Comparison of ENCODE assay signal across 17 cellular contexts in the genomic region with DNA sequence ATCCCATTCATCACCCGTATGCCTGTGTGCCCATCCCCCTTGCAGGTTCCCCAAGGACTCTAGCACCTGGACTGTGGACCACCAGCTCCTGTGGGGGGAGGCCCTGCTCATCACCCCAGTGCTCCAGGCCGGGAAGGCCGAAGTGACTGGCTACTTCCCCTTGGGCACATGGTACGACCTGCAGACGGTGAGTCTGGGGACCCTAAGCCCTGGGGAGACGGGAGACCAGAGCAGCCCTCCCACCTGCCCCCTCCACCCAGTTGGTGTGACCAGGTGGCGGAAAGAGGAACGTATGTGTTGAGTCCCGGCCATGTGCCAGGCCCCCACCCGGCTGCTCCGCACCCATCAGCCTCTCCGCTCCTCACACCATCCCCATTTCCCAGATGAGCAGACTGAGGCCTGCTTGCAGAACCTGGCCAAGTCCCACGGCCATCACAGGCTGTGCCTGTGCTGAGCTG. TPM values are rescaled to one million over a fixed set of nuclear protein-coding genes. Genes with fewer than 3 reads are reported as not detected.
DNase-seq lines count a peak whose midpoint lies in the region; ATAC-seq, FAIRE-seq and TF ChIP-seq lines count a peak whose summit lies in the region.
"Had no signal": no experiment of that assay in that cellular context is flagged by ENCODE, and none has a peak within 500 bp of the region (broad histone marks: within the 10 kb centered on the region; RNA-seq: fewer than 3 reads in every experiment).

No MANE protein-coding gene starts in this region.

- in situ Hi-C loops in K562 (cut with MboI), result no loop called here

- TF ChIP-seq POLR2A in K562 (conservative IDR thresholded peaks at IDR 0.05), result no peak

- H3K4me1 ChIP-seq in K562 (replicated peaks in 1 of 2; ENCODE audit: control insufficient read depth in 2 of 2, insufficient read depth in 2 of 2, low read length in 2 of 2), result peaks cover 0 to 45% of the 10 kb centered on the region in 2 experiments; a peak in 2 of 5 replicates
- H3K4me1 ChIP-seq in osteoblast (ENCODE audit: insufficient read depth, low read length), result no peaks in the 10 kb centered on the region

- H3K4me3 ChIP-seq in AG04450 (ENCODE audit: low read depth, low read length) (no peak overlapping the region), K562 (no peak overlapping the region), osteoblast (ENCODE audit: insufficient read depth, low read length) (no peak overlapping the region)
- H3K4me3 ChIP-seq: PC-9 had no signal

- H4K20me1 ChIP-seq in K562 (replicated peaks; ENCODE audit: control insufficient read depth, insufficient read depth, low read length) (no peaks in the 10 kb centered on the region), osteoblast (ENCODE audit: insufficient read depth, low read length) (no peaks in the 10 kb centered on the region)

- H3K27me3 ChIP-seq in AG04450 (ENCODE audit: control insufficient read depth, insufficient read depth, low read length) (no peaks in the 10 kb centered on the region), K562 (ENCODE audit: control insufficient read depth in 2 of 2, insufficient read depth in 2 of 2, low read length in 2 of 2) (peaks cover 44 to 65% of the 10 kb centered on the region in 2 experiments), osteoblast (ENCODE audit: insufficient read depth, low read length) (no peaks in the 10 kb centered on the region)

- no peak for TF ChIP-seq EP300 in K562 (IDR thresholded peaks at IDR 0.05; ENCODE audit: low read length)

- peak overlapping the region; percentile 21 for H3K27ac ChIP-seq in AG04450 (ENCODE audit: low read depth, low read length)
- no peak overlapping the region for H3K27ac ChIP-seq in K562 (ENCODE audit: extremely low read depth, low read depth, low read length)
- H3K27ac ChIP-seq in osteoblast (ENCODE audit: low read depth, low read length), result no peak overlapping the region
- no peak overlapping the region for H3K27ac ChIP-seq in RWPE1
- H3K27ac ChIP-seq: PC-9 had no signal

- no peak for TF ChIP-seq RAD21 in K562 (CRISPR knock-in tag; conservative IDR thresholded peaks at IDR 0.05 in 1 of 2, IDR thresholded peaks at IDR 0.05 in 1 of 2)

- H3K9me1 ChIP-seq in K562 (ENCODE audit: control insufficient read depth, insufficient read depth, low read length), result no peaks in the 10 kb centered on the region

- H2AFZ ChIP-seq in K562 (ENCODE audit: low read depth, low read length) (no peak overlapping the region), osteoblast (ENCODE audit: low read length) (no peak overlapping the region)
- H2AFZ ChIP-seq: PC-9 had no signal

- H3K9me3 ChIP-seq in AG04450 (ENCODE audit: control insufficient read depth, insufficient read depth, low read length) (no peaks in the 10 kb centered on the region; the same call in 1 of the 2 replicates), K562 (replicated peaks; ENCODE audit: control insufficient read depth, insufficient read depth, low read depth, low read length) (0 out of 2 replicates have a peak, but pooled peaks cover 5% of the 10 kb centered on the region), osteoblast (ENCODE audit: low read depth, low read length) (no peaks in the 10 kb centered on the region)

- H3K36me3 ChIP-seq in K562 (ENCODE audit: control insufficient read depth, insufficient read depth, low read length) (no peaks in the 10 kb centered on the region), osteoblast (ENCODE audit: insufficient read depth, low read length) (no peaks in the 10 kb centered on the region)

- H3K4me2 ChIP-seq in K562 (ENCODE audit: insufficient read depth, low read length) (no peak overlapping the region), osteoblast (ENCODE audit: insufficient read depth, low read length) (no peak overlapping the region)
- H3K4me2 ChIP-seq: PC-9 had no signal

- DNase-seq in AG04450 (ENCODE audit: low read depth, low spot score), result no peak
- peak; percentile 6 for DNase-seq in H4 (ENCODE audit: low spot score)
- DNase-seq in K562 (ENCODE audit: extremely low read depth in 1 of 4, low spot score in 3 of 4), result no peak
- DNase-seq in osteoblast (ENCODE audit: insufficient read length, low spot score, missing footprints), result peak; percentile 19
- DNase-seq in RWPE1 (ENCODE audit: low spot score), result no peak
- DNase-seq: ACHN, COR-L47, DMS153, NCI-H1092, NCI-H2081 treated with DMSO at 0.1 percent for 48 hours, NCI-H2227 treated with DMSO at 0.1 percent for 48 hours, NCI-H524, PC-9 had no signal

- H3K9ac ChIP-seq in K562 (ENCODE audit: insufficient read depth in 1 of 2, low read depth in 2 of 2, low read length in 2 of 2), result no peak overlapping the region; a peak in 1 of 4 replicates

- no peak for FAIRE-seq in K562 (lab: Jason Lieb, UNC)
- FAIRE-seq: GM19239 had no signal

- BruUV-seq in K562 (replicated peaks; lab: Mats Ljungman, UMichigan), result no TSS peak

- CTCF ChIA-PET in AG04450 (lab: Charles Lee) (interaction anchor here (0.9 kb wide), 1 partner anchor 16 kb away, joined by 7 read pairs; the partner anchor contains the start of gene GAA), K562 (lab: Yijun Ruan, JAX; ENCODE audit: low intra/inter-chr PET ratio) (no interaction called here), RWPE1 (lab: Yijun Ruan, JAX) (no interaction called here)

- intact Hi-C loops in K562 (cut with micrococcal nuclease), result no loop called here

- no peak for TF ChIP-seq CTCF in AG04450 (IDR thresholded peaks at IDR 0.05; ENCODE audit: low read depth, low read length)
- TF ChIP-seq CTCF in K562 (IDR thresholded peaks at IDR 0.05 in 2 of 3, conservative IDR thresholded peaks at IDR 0.05 in 1 of 3; ENCODE audit: insufficient read depth in 2 of 3, low read depth in 1 of 3, low read length in 3 of 3), result no peak
- no peak for TF ChIP-seq CTCF in osteoblast (IDR thresholded peaks at IDR 0.05; ENCODE audit: extremely low read depth, low read depth, low read length)
- no peak for TF ChIP-seq CTCF in RWPE1 (conservative IDR thresholded peaks at IDR 0.05; ENCODE audit: low read depth)

- POLR2A ChIA-PET in AG04450 (lab: Yijun Ruan, JAX) (no interaction called here), K562 (lab: Yijun Ruan, JAX) (interaction anchor here (1.2 to 1.9 kb wide), 2 partner anchors 16 to 19 kb away, joined by 3 to 5 read pairs; partner anchors contain the start of gene GAA), RWPE1 (lab: Yijun Ruan, JAX; ENCODE audit: low non-redundant PET) (interaction anchor here (1.2 kb wide), 1 partner anchor 16 kb away, joined by 3 read pairs; the partner anchor contains the start of gene GAA)

- 11% methylated on average over 12 of the region's 13 CpGs for WGBS in K562 (ENCODE audit: insufficient coverage, low coverage, missing lambda C conversion rate)

- ATAC-seq in K562 (no peak), GM19035 (IDR thresholded peaks at IDR 0.05; ENCODE audit: unreplicated experiment) (no peak), HG03442 (IDR thresholded peaks at IDR 0.05; ENCODE audit: unreplicated experiment) (no peak)

- H3K79me2 ChIP-seq in K562 (ENCODE audit: control insufficient read depth, insufficient read depth, low read length) (no peaks in the 10 kb centered on the region), osteoblast (ENCODE audit: insufficient read depth, low read length) (no peaks in the 10 kb centered on the region)

RNA-seq across cellular contexts. Expression of gene GAA, which starts 15.6 kb away (rescaled TPM):
- 3.8 and 6.0 TPM in 2 replicates for polyA plus RNA-seq in AG04450 (2011; rRNA removed)
- 2.9 and 3.9 TPM in 2 replicates for polyA minus RNA-seq in AG04450 (2011; rRNA and poly(A)+ RNA removed)
- total RNA-seq in H4 (2014; rRNA removed; shearing (Covaris generic)), result 40.9 and 45.7 TPM in 2 replicates
- total RNA-seq in K562 (2011; cell fraction: chromatin; rRNA removed; ENCODE audit: low replicate concordance), result 7.6 and 18.3 TPM in 2 replicates
- 11.8 and 20.2 TPM in 2 replicates for total RNA-seq in K562 (2011; cell fraction: nucleolus; rRNA removed)
- total RNA-seq in K562 (2011; cell fraction: nucleoplasm; rRNA removed), result 9.5 and 13.4 TPM in 2 replicates
- 6.1 and 6.4 TPM in 2 replicates for total RNA-seq in K562 (2014; rRNA removed)
- total RNA-seq in K562 (2014; rRNA removed; fragmentation: Illumina TruSeq; extraction: Trizol), result 1.1 and 1.2 TPM in 2 replicates
- 1.0 and 1.5 TPM in 2 replicates for total RNA-seq in K562 (2015; rRNA removed; fragmentation: Illumina TruSeq; extraction: Trizol)
- total RNA-seq in K562 (2021), result 3.8 and 4.0 TPM in 2 replicates
- 1.7 and 2.6 TPM in 2 replicates for polyA plus RNA-seq in K562 (2011; rRNA removed)
- 2.3 and 5.6 TPM in 2 replicates for polyA plus RNA-seq in K562 (2011; cell fraction: cytosol; rRNA removed)
- polyA plus RNA-seq in K562 (2011; cell fraction: nucleus; rRNA removed), result 14.5 and 29.7 TPM in 2 replicates
- polyA plus RNA-seq in K562 (2012), result 2.5 and 7.0 TPM in 2 replicates
- 1.9 TPM in 2 replicates for polyA plus RNA-seq in K562 (2014; fragmentation: Illumina TruSeq; extraction: Trizol)
- polyA plus RNA-seq in K562 (2014; fragmentation: Nextera tagmentation; extraction: Ambion mirVana), result under 1 TPM; 0.15 to 0.87 TPM
- 5.8 and 6.0 TPM in 2 replicates for polyA plus RNA-seq in K562 (2014; rRNA removed)
- 0.57 and 0.63 TPM in 2 replicates for polyA minus RNA-seq in K562 (2011; rRNA and poly(A)+ RNA removed)
- 1.3 and 1.6 TPM in 2 replicates for polyA minus RNA-seq in K562 (2011; cell fraction: cytosol; rRNA and poly(A)+ RNA removed)
- polyA minus RNA-seq in K562 (2011; cell fraction: nucleus; rRNA and poly(A)+ RNA removed), result 6.2 and 6.9 TPM in 2 replicates
- 76.7 and 91.3 TPM in 2 replicates for total RNA-seq in osteoblast

RNA-seq across cellular contexts. Expression of gene EIF4A3, which starts 30.0 kb away (rescaled TPM):
- polyA plus RNA-seq in AG04450 (2011; rRNA removed), result 96.1 and 103 TPM in 2 replicates
- polyA minus RNA-seq in AG04450 (2011; rRNA and poly(A)+ RNA removed), result 61.7 and 66.0 TPM in 2 replicates
- total RNA-seq in H4 (2014; rRNA removed; shearing (Covaris generic)), result 156 and 178 TPM in 2 replicates
- 97.7 and 109 TPM in 2 replicates for total RNA-seq in K562 (2011; cell fraction: chromatin; rRNA removed; ENCODE audit: low replicate concordance)
- 60.3 and 71.7 TPM in 2 replicates for total RNA-seq in K562 (2011; cell fraction: nucleolus; rRNA removed)
- 81.0 and 81.6 TPM in 2 replicates for total RNA-seq in K562 (2011; cell fraction: nucleoplasm; rRNA removed)
- 121 and 124 TPM in 2 replicates for total RNA-seq in K562 (2014; rRNA removed)
- 147 and 157 TPM in 2 replicates for total RNA-seq in K562 (2014; rRNA removed; fragmentation: Illumina TruSeq; extraction: Trizol)
- 126 and 130 TPM in 2 replicates for total RNA-seq in K562 (2015; rRNA removed; fragmentation: Illumina TruSeq; extraction: Trizol)
- total RNA-seq in K562 (2021), result 133 and 139 TPM in 2 replicates
- polyA plus RNA-seq in K562 (2011; rRNA removed), result 128 and 171 TPM in 2 replicates
- polyA plus RNA-seq in K562 (2011; cell fraction: cytosol; rRNA removed), result 101 and 105 TPM in 2 replicates
- polyA plus RNA-seq in K562 (2011; cell fraction: nucleus; rRNA removed), result 68.0 and 84.5 TPM in 2 replicates
- polyA plus RNA-seq in K562 (2012), result 86.7 and 168 TPM in 2 replicates
- 127 and 131 TPM in 2 replicates for polyA plus RNA-seq in K562 (2014; fragmentation: Illumina TruSeq; extraction: Trizol)
- polyA plus RNA-seq in K562 (2014; fragmentation: Nextera tagmentation; extraction: Ambion mirVana), result 10 to 100 TPM; 62.7 to 67.0 TPM
- 103 and 134 TPM in 2 replicates for polyA plus RNA-seq in K562 (2014; rRNA removed)
- 114 and 154 TPM in 2 replicates for polyA minus RNA-seq in K562 (2011; rRNA and poly(A)+ RNA removed)
- 63.1 and 74.0 TPM in 2 replicates for polyA minus RNA-seq in K562 (2011; cell fraction: cytosol; rRNA and poly(A)+ RNA removed)
- 27.3 and 35.1 TPM in 2 replicates for polyA minus RNA-seq in K562 (2011; cell fraction: nucleus; rRNA and poly(A)+ RNA removed)
- total RNA-seq in osteoblast, result 44.5 and 46.3 TPM in 2 replicates

RNA-seq across cellular contexts. Expression of gene CARD14, which starts 52.9 kb away (rescaled TPM):
- not detected in 2 replicates for polyA plus RNA-seq in AG04450 (2011; rRNA removed)
- not detected in 2 replicates for polyA minus RNA-seq in AG04450 (2011; rRNA and poly(A)+ RNA removed)
- total RNA-seq in H4 (2014; rRNA removed; shearing (Covaris generic)), result 0.15 TPM in 1 of 2 replicates, not detected in the other
- total RNA-seq in K562 (2011; cell fraction: chromatin; rRNA removed; ENCODE audit: low replicate concordance), result not detected in 2 replicates
- not detected in 2 replicates for total RNA-seq in K562 (2011; cell fraction: nucleolus; rRNA removed)
- total RNA-seq in K562 (2011; cell fraction: nucleoplasm; rRNA removed), result not detected in 2 replicates
- total RNA-seq in K562 (2014; rRNA removed), result not detected in 2 replicates
- total RNA-seq in K562 (2014; rRNA removed; fragmentation: Illumina TruSeq; extraction: Trizol), result not detected in 2 replicates
- not detected in 2 replicates for total RNA-seq in K562 (2015; rRNA removed; fragmentation: Illumina TruSeq; extraction: Trizol)
- total RNA-seq in K562 (2021), result not detected in 2 replicates
- not detected in 2 replicates for polyA plus RNA-seq in K562 (2011; rRNA removed)
- polyA plus RNA-seq in K562 (2011; cell fraction: cytosol; rRNA removed), result not detected in 2 replicates
- not detected in 2 replicates for polyA plus RNA-seq in K562 (2011; cell fraction: nucleus; rRNA removed)
- 0.05 and 0.24 TPM in 2 replicates for polyA plus RNA-seq in K562 (2012)
- polyA plus RNA-seq in K562 (2014; fragmentation: Illumina TruSeq; extraction: Trizol), result not detected in 2 replicates
- not detected for polyA plus RNA-seq in K562 (2014; fragmentation: Nextera tagmentation; extraction: Ambion mirVana)
- polyA plus RNA-seq in K562 (2014; rRNA removed), result not detected in 2 replicates
- polyA minus RNA-seq in K562 (2011; rRNA and poly(A)+ RNA removed), result not detected in 2 replicates
- 3.2 TPM in 1 of 2 replicates, not detected in the other for polyA minus RNA-seq in K562 (2011; cell fraction: cytosol; rRNA and poly(A)+ RNA removed)
- polyA minus RNA-seq in K562 (2011; cell fraction: nucleus; rRNA and poly(A)+ RNA removed), result not detected in 2 replicates
- total RNA-seq in osteoblast, result not detected in 2 replicates
- total RNA-seq: MCF 10A had no signal

Comparison
In these comparisons a context has a peak if more than half of its experiments do, and no peak if none do; other contexts are left out.
1. DNase-seq: peak in H4 (single experiment) and osteoblast (single experiment); none in AG04450 (single experiment), K562 (0 of 4) and RWPE1 (single experiment).